ENCODE assay signal across 1 cellular context in the genomic region with DNA sequence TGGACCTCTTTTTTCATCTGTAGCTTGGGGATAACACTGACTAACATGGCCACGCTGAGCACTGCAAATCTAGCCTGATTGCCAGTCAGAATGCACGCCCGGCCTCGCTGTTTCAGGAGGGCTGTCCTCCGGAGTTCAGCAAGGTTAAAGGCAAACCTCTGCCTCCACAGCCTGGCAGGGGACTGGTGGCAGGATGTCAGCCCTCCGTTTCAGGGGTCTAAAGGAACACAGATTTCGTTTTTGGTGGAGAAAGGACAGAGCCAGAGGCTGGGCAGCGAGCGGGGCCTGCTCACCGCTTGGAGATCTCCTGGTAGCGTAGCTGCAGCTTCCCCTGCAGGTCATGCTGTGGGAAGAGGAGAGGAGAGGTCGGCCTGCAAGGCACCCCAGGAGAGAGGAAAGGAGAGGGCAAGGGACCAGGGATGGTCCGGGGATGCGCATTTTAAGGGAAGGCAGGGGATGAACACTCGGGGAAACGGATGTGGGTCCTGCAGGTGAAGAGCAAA.
TF ChIP-seq lines count a peak whose summit lies in the region.

No MANE protein-coding gene starts in this region.

TF ChIP-seq in GM12878, 131 proteins besides CTCF, POLR2A, EP300 and RAD21:
- TF ChIP-seq YY1 (IDR thresholded peaks at IDR 0.05; ENCODE audit: low read depth, low read length): peak; percentile 22; the same call in 1 of the 2 replicates
- TF ChIP-seq ZNF217 (IDR thresholded peaks at IDR 0.05): no peak
- no peak for TF ChIP-seq PAX5 (IDR thresholded peaks at IDR 0.05; ENCODE audit: borderline replicate concordance, low read depth, low read length)
- 0 out of 4 replicates have a peak, but pooled peaks of 1 of the 2 experiments have one; percentile 13 for TF ChIP-seq IKZF2 (IDR thresholded peaks at IDR 0.05)
